ENCODE assay signal across 15 cellular contexts in genomic region chr9:138100711-138101349, GRCh38.
DNase-seq lines count a peak whose midpoint lies in the region; ATAC-seq and TF ChIP-seq lines count a peak whose summit lies in the region.
"Had no signal": no experiment of that assay in that cellular context is flagged by ENCODE, and none has a peak within 500 bp of the region (broad histone marks: within the 10 kb centered on the region; RNA-seq: fewer than 3 reads in every experiment).

No MANE protein-coding gene starts in this region.

- peaks cover 18% of the 10 kb centered on the region for H3K27me3 ChIP-seq in left ventricle myocardium inferior (ENCODE audit: low read depth)
- no peaks in the 10 kb centered on the region for H3K27me3 ChIP-seq in right atrium auricular region
- no peaks in the 10 kb centered on the region for H3K27me3 ChIP-seq in OCI-LY3 (ENCODE audit: low read depth, low read length)
- H3K27me3 ChIP-seq in upper lobe of right lung = peaks cover 13% of the 10 kb centered on the region
- H3K27me3 ChIP-seq: foreskin keratinocyte had no signal

- no peaks in the 10 kb centered on the region for H3K36me3 ChIP-seq in left ventricle myocardium inferior
- H3K36me3 ChIP-seq in right atrium auricular region = no peaks in the 10 kb centered on the region
- H3K36me3 ChIP-seq in OCI-LY3 (replicated peaks; ENCODE audit: low read depth, low read length) = peaks cover 59% of the 10 kb centered on the region
- H3K36me3 ChIP-seq in upper lobe of right lung = no peaks in the 10 kb centered on the region

- H3K4me1 ChIP-seq in left ventricle myocardium inferior = peaks cover 17% of the 10 kb centered on the region
- no peaks in the 10 kb centered on the region for H3K4me1 ChIP-seq in right atrium auricular region
- H3K4me1 ChIP-seq in OCI-LY3 (ENCODE audit: low read length) = no peaks in the 10 kb centered on the region
- H3K4me1 ChIP-seq in upper lobe of right lung = no peaks in the 10 kb centered on the region
- H3K4me1 ChIP-seq: foreskin keratinocyte, parathyroid adenoma had no signal

- TF ChIP-seq CTCF in left ventricle myocardium inferior (IDR thresholded peaks at IDR 0.05; ENCODE audit: borderline replicate concordance) = peak; percentile 36
- peak in 1 of 2 donors; percentile 16 for TF ChIP-seq CTCF in right atrium auricular region (IDR thresholded peaks at IDR 0.05)
- TF ChIP-seq CTCF in OCI-LY3 (IDR thresholded peaks at IDR 0.05; ENCODE audit: low read depth, low read length) = peak; percentile 17; the same call in 1 of the 2 replicates
- TF ChIP-seq CTCF in upper lobe of right lung (IDR thresholded peaks at IDR 0.05) = peak; percentile 8

- no peak overlapping the region for H3K9ac ChIP-seq in OCI-LY3 (ENCODE audit: low read length)
- H3K9ac ChIP-seq: parathyroid adenoma had no signal

- H3K27ac ChIP-seq in left ventricle myocardium inferior (replicated peaks) (no peak overlapping the region), right atrium auricular region (no peak overlapping the region), OCI-LY3 (ENCODE audit: low read length) (no peak overlapping the region), upper lobe of right lung (no peak overlapping the region)
- H3K27ac ChIP-seq: foreskin keratinocyte, parathyroid adenoma had no signal

- ATAC-seq in upper lobe of right lung (no peak), HG03095 (IDR thresholded peaks at IDR 0.05; ENCODE audit: unreplicated experiment) (no peak), HG03159 (IDR thresholded peaks at IDR 0.05; ENCODE audit: unreplicated experiment) (no peak)
- ATAC-seq: foreskin keratinocyte had no signal

- intact Hi-C loops in left ventricle myocardium inferior (cut with micrococcal nuclease) (no loop called here), upper lobe of right lung (cut with DNase I) (no loop called here)

- no peaks in the 10 kb centered on the region for H3K79me2 ChIP-seq in OCI-LY3 (ENCODE audit: low read length)
- H3K79me2 ChIP-seq: parathyroid adenoma had no signal

- peaks cover 35% of the 10 kb centered on the region for H4K20me1 ChIP-seq in OCI-LY3 (ENCODE audit: insufficient read depth, low read length)

- H2AFZ ChIP-seq in OCI-LY3 (ENCODE audit: low read depth, low read length) = no peak overlapping the region
- H2AFZ ChIP-seq: parathyroid adenoma had no signal

- H3K4me2 ChIP-seq in OCI-LY3 (ENCODE audit: low read length) = no peak overlapping the region

- H3K4me3 ChIP-seq in left ventricle myocardium inferior = no peak overlapping the region
- H3K4me3 ChIP-seq in right atrium auricular region = no peak overlapping the region
- no peak overlapping the region for H3K4me3 ChIP-seq in OCI-LY3 (ENCODE audit: low read length)
- no peak overlapping the region for H3K4me3 ChIP-seq in upper lobe of right lung

- DNase-seq in left ventricle myocardium inferior (no peak), right atrium auricular region (ENCODE audit: low spot score) (no peak), epidermal melanocyte (ENCODE audit: insufficient read length, low spot score) (peak; percentile 4), upper lobe of right lung (peak; percentile 58), NCI-H526 treated with DMSO at 0.1 percent for 48 hours (lab: John Stamatoyannopoulos, UW) (no peak)
- DNase-seq: activated CD4-positive, alpha-beta T cell treated with anti-CD3 and anti-CD28 coated beads, Interleukin-2, amount 10 ng/mL, durations not matched to agents 24 days and 14 days; activated naive CD8-positive, alpha-beta T cell treated with anti-CD3 and anti-CD28 coated beads for 36 hours; C1 segment of cervical spinal cord; foreskin keratinocyte; HFFc6; NCI-H510A treated with DMSO at 0.1 percent for 48 hours had no signal

- H3K9me3 ChIP-seq in left ventricle myocardium inferior (replicated peaks) (no peaks in the 10 kb centered on the region), right atrium auricular region (no peaks in the 10 kb centered on the region), OCI-LY3 (ENCODE audit: insufficient read depth, low read length) (no peaks in the 10 kb centered on the region), upper lobe of right lung (no peaks in the 10 kb centered on the region)

Comparison
In these comparisons a context has a peak if more than half of its experiments do, and no peak if none do; other contexts are left out.
1. DNase-seq: peak in epidermal melanocyte (single experiment) and upper lobe of right lung (single experiment); none in left ventricle myocardium inferior (single experiment), right atrium auricular region (single experiment) and NCI-H526 treated with DMSO at 0.1 percent for 48 hours (single experiment).